Comparison of ENCODE assay signal across 26 cellular contexts in the genomic region with DNA sequence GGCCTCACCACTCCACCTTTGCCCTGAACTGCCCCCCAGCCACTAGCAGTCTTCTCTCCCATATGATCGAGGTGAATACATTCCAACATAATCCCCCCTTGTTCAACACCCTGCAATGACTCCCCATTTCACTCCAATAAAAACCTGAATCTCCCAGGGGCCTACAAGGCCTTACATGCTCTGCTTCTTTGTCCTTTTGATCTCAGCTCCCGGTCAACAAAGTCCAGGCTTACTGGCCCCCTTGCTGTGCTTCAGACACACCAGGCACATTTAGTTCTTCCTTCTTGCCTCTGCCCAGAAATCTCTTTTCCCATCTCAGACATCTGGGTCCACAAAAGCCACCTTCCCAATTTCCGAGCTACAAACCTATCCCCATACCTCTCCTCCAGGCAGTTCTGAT.
"Had no signal": no experiment of that assay in that cellular context is flagged by ENCODE, and none has a peak within 500 bp of the region (broad histone marks: within the 10 kb centered on the region; RNA-seq: fewer than 3 reads in every experiment).

No MANE protein-coding gene starts in this region.

- ATAC-seq: activated CD8-positive, alpha-beta memory T cell treated with anti-CD3 and anti-CD28 coated beads, Interleukin-2, amount 10 ng/mL, durations not matched to agents 7 days and 5 days; activated naive CD8-positive, alpha-beta T cell treated with anti-CD3 and anti-CD28 coated beads, Interleukin-2, amount 50 U/mL, for 24 hours; activated T-helper 17 cell treated with anti-CD3 and anti-CD28 coated beads, Interleukin-2, amount 50 U/mL, for 72 hours; heart left ventricle; stimulated activated naive CD8-positive, alpha-beta T cell treated with anti-CD3 and anti-CD28 coated beads, Interleukin-15, Interleukin-2, amounts not matched to agents 100 U/mL and 50 U/mL, for 24 hours; T-cell had no signal

- H3K36me3 Mint-ChIP-seq: activated CD4-positive, alpha-beta memory T cell treated with anti-CD3 and anti-CD28 coated beads for 36 hours; activated CD8-positive, alpha-beta memory T cell treated with anti-CD3 and anti-CD28 coated beads, Interleukin-2, amount 10 ng/mL, durations not matched to agents 7 days and 5 days; brain; T-cell had no signal

- H3K4me1 Mint-ChIP-seq: activated CD8-positive, alpha-beta memory T cell treated with anti-CD3 and anti-CD28 coated beads, Interleukin-2, amount 10 ng/mL, durations not matched to agents 7 days and 5 days; activated T-helper 17 cell treated with anti-CD3 and anti-CD28 coated beads, Interleukin-2, amount 50 U/mL, for 72 hours; brain; T-cell had no signal

- FAIRE-seq: colon, frontal cortex had no signal

- H3K27ac ChIP-seq: heart left ventricle, prostate gland, right atrium auricular region, skin epidermis, tibial artery, uterus had no signal

- H3K27me3 ChIP-seq: heart left ventricle, right atrium auricular region, tibial artery, uterus had no signal

- H3K4me1 ChIP-seq: heart left ventricle, prostate gland, uterus had no signal

- H3K9me3 ChIP-seq: heart left ventricle, prostate gland, right atrium auricular region, tibial artery, uterus had no signal

- DNase-seq: activated B cell treated with CpG ODN at 0.5 μM for 24 hours; activated CD4-positive, alpha-beta memory T cell treated with anti-CD3 and anti-CD28 coated beads for 36 hours; activated CD4-positive, alpha-beta T cell treated with anti-CD3 and anti-CD28 coated beads for 4 hours; activated CD8-positive, alpha-beta memory T cell treated with anti-CD3 and anti-CD28 coated beads, Interleukin-2, amount 10 ng/mL, durations not matched to agents 7 days and 5 days; activated naive CD4-positive, alpha-beta T cell treated with Interleukin-2 at 50 U/mL for 16 hours; activated naive CD8-positive, alpha-beta T cell treated with anti-CD3 and anti-CD28 coated beads, Interleukin-2, amount 50 U/mL, for 24 hours; activated T-cell treated with anti-CD3 and anti-CD28 coated beads, Interleukin-2, amount 50 U/mL, for 1 hour; anterior cingulate cortex; caudate nucleus; endodermal cell; erythroblast; heart left ventricle; occipital lobe; stimulated activated naive CD8-positive, alpha-beta T cell treated with anti-CD3 and anti-CD28 coated beads, Interleukin-15, Interleukin-2, amounts not matched to agents 100 U/mL and 50 U/mL, for 24 hours; substantia nigra; T-cell; tibial artery; uterus had no signal

- H3K4me3 Mint-ChIP-seq: activated B cell treated with CpG ODN at 0.5 μM for 24 hours; activated CD4-positive, alpha-beta memory T cell treated with anti-CD3 and anti-CD28 coated beads for 36 hours; activated CD8-positive, alpha-beta memory T cell treated with anti-CD3 and anti-CD28 coated beads, Interleukin-2, amount 10 ng/mL, durations not matched to agents 7 days and 5 days; activated naive CD8-positive, alpha-beta T cell treated with anti-CD3 and anti-CD28 coated beads, Interleukin-2, amount 50 U/mL, for 24 hours; activated T-helper 17 cell treated with anti-CD3 and anti-CD28 coated beads, Interleukin-2, amount 50 U/mL, for 72 hours; brain; endodermal cell; natural killer cell treated with Interleukin-12 subunit alpha and Interleukin-12 subunit beta and Interleukin-15 and Interleukin-18, amount 100 ng/mL, for 72 hours; T-cell had no signal

- H3K9me3 Mint-ChIP-seq: activated CD4-positive, alpha-beta memory T cell treated with anti-CD3 and anti-CD28 coated beads for 36 hours; activated naive CD8-positive, alpha-beta T cell treated with anti-CD3 and anti-CD28 coated beads, Interleukin-2, amount 50 U/mL, for 24 hours; endodermal cell; T-cell had no signal

- H3K27ac Mint-ChIP-seq: activated B cell treated with CpG ODN at 0.5 μM for 24 hours; activated CD4-positive, alpha-beta memory T cell treated with anti-CD3 and anti-CD28 coated beads for 36 hours; activated CD8-positive, alpha-beta memory T cell treated with anti-CD3 and anti-CD28 coated beads, Interleukin-2, amount 10 ng/mL, durations not matched to agents 7 days and 5 days; activated naive CD8-positive, alpha-beta T cell treated with anti-CD3 and anti-CD28 coated beads, Interleukin-2, amount 50 U/mL, for 24 hours; activated T-helper 17 cell treated with anti-CD3 and anti-CD28 coated beads, Interleukin-2, amount 50 U/mL, for 72 hours; brain; endodermal cell; natural killer cell treated with Interleukin-12 subunit alpha and Interleukin-12 subunit beta and Interleukin-15 and Interleukin-18, amount 100 ng/mL, for 72 hours; T-cell had no signal

- H3K36me3 ChIP-seq: heart left ventricle, prostate gland, right atrium auricular region, tibial artery, uterus had no signal

- H3K4me3 ChIP-seq: heart left ventricle, prostate gland, right atrium auricular region, skin epidermis, tibial artery, uterus had no signal
